Comparison of ENCODE assay signal across 17 cellular contexts in the genomic region with DNA sequence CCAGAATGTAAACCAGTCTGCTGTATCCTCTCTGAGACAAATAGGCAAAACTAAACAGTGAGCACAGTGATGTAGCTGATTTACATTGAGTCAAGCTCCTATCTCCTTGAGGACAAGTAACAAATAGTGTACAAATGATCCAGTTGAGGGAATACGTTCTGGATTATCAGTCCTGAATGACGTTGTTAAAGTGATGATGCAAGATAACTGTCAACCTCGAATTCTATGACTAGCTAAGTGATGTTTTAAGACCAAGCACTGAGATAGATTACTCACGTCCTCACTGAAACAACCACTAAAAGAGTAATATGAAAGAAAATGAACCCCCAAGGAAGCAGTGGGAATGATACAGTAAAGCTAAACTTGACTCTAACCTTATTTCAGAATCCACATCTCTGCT. TPM values are rescaled to one million over a fixed set of nuclear protein-coding genes. Genes with fewer than 3 reads are reported as not detected.
DNase-seq lines count a peak whose midpoint lies in the region; ATAC-seq, FAIRE-seq and TF ChIP-seq lines count a peak whose summit lies in the region.
"Had no signal": no experiment of that assay in that cellular context is flagged by ENCODE, and none has a peak within 500 bp of the region (broad histone marks: within the 10 kb centered on the region; RNA-seq: fewer than 3 reads in every experiment).

No MANE protein-coding gene starts in this region.

- peaks cover 2% of the 10 kb centered on the region for H3K9me1 ChIP-seq in K562 (ENCODE audit: control insufficient read depth, insufficient read depth, low read length)

- H3K4me1 ChIP-seq in HepG2 (ENCODE audit: insufficient read depth, low read length) (no peaks in the 10 kb centered on the region), right lobe of liver (no peaks in the 10 kb centered on the region), K562 (replicated peaks in 1 of 2; ENCODE audit: control insufficient read depth in 2 of 2, insufficient read depth in 2 of 2, low read length in 2 of 2) (peaks cover 10 to 22% of the 10 kb centered on the region in 2 experiments), vagina (no peaks in the 10 kb centered on the region)
- H3K4me1 ChIP-seq: BLaER1, Caco-2, HAP-1 had no signal

- CTCF ChIA-PET in HepG2 (lab: Yijun Ruan, JAX; ENCODE audit: low intra/inter-chr PET ratio, low total read pairs) = no interaction called here
- CTCF ChIA-PET in K562 (lab: Yijun Ruan, JAX; ENCODE audit: low intra/inter-chr PET ratio) = no interaction called here

- H3K27ac ChIP-seq in HepG2 (ENCODE audit: extremely low read length, insufficient read depth, low read length) (no peak overlapping the region), right lobe of liver (no peak overlapping the region), K562 (ENCODE audit: extremely low read depth, low read depth, low read length) (no peak overlapping the region), vagina (no peak overlapping the region)
- H3K27ac ChIP-seq: 22Rv1, BLaER1, HL-60, KMS-11 had no signal

- in situ Hi-C loops in HepG2 (cut with HindIII; ENCODE audit: extremely low pct_ligation_motif_present, low pct_unique_long_range_greater_than_20kb) (no loop called here), K562 (cut with MboI) (no loop called here)

- FAIRE-seq in HepG2 (lab: Jason Lieb, UNC) = no peak
- no peak for FAIRE-seq in K562 (lab: Jason Lieb, UNC)
- FAIRE-seq: GM12891 had no signal

- H4K20me1 ChIP-seq in HepG2 (ENCODE audit: insufficient read depth, low read length) (no peaks in the 10 kb centered on the region), K562 (replicated peaks; ENCODE audit: control insufficient read depth, insufficient read depth, low read length) (0 out of 2 replicates have a peak, but pooled peaks cover 6% of the 10 kb centered on the region)
- H4K20me1 ChIP-seq: BLaER1 had no signal

- no peak for TF ChIP-seq POLR2A in HepG2 (IDR thresholded peaks at IDR 0.05; ENCODE audit: insufficient read depth in 1 of 2, low read depth in 2 of 2, low read length in 2 of 2)
- TF ChIP-seq POLR2A in right lobe of liver (IDR thresholded peaks at IDR 0.05) = no peak
- no peak for TF ChIP-seq POLR2A in K562 (conservative IDR thresholded peaks at IDR 0.05)
- no peak for TF ChIP-seq POLR2A in vagina (IDR thresholded peaks at IDR 0.05)

- peaks cover 14 to 61% of the 10 kb centered on the region in 2 experiments for H3K36me3 ChIP-seq in HepG2 (replicated peaks in 1 of 2; ENCODE audit: control insufficient read depth in 1 of 2, insufficient read depth in 2 of 2, low read length in 2 of 2)
- peaks cover 0 to 27% (median 8%) of the 10 kb centered on the region in 4 donors for H3K36me3 ChIP-seq in right lobe of liver
- peaks cover 85% of the 10 kb centered on the region for H3K36me3 ChIP-seq in K562 (ENCODE audit: control insufficient read depth, insufficient read depth, low read length)
- peaks cover 0 to 39% of the 10 kb centered on the region in 2 donors for H3K36me3 ChIP-seq in vagina

- no peaks in the 10 kb centered on the region for H3K27me3 Mint-ChIP-seq in activated T-cell treated with anti-CD3 and anti-CD28 coated beads, Interleukin-2, amount 50 U/mL, for 24 hours
- H3K27me3 Mint-ChIP-seq: CD8-positive, alpha-beta memory T cell; IgD-negative memory B cell had no signal

- H3K9me3 ChIP-seq in HepG2 (ENCODE audit: low read length) (no peaks in the 10 kb centered on the region), right lobe of liver (no peaks in the 10 kb centered on the region), K562 (replicated peaks; ENCODE audit: control insufficient read depth, insufficient read depth, low read depth, low read length) (no peaks in the 10 kb centered on the region), vagina (no peaks in the 10 kb centered on the region)
- H3K9me3 ChIP-seq: Caco-2, HAP-1 had no signal

- H2AFZ ChIP-seq in HepG2 (ENCODE audit: low read length) (no peak overlapping the region), K562 (ENCODE audit: low read depth, low read length) (no peak overlapping the region)

- H3K27me3 ChIP-seq in HepG2 (ENCODE audit: control insufficient read depth in 1 of 2, insufficient read depth in 2 of 2, low read length in 2 of 2) (no peaks in the 10 kb centered on the region), right lobe of liver (no peaks in the 10 kb centered on the region), K562 (ENCODE audit: control insufficient read depth in 2 of 2, insufficient read depth in 2 of 2, low read length in 2 of 2) (no peaks in the 10 kb centered on the region), vagina (no peaks in the 10 kb centered on the region)
- H3K27me3 ChIP-seq: BLaER1 had no signal

- BruUV-seq in HepG2 (replicated peaks; lab: Mats Ljungman, UMichigan) (no TSS peak), K562 (replicated peaks; lab: Mats Ljungman, UMichigan) (no TSS peak)

- H3K27ac Mint-ChIP-seq in stimulated activated effector memory CD8-positive, alpha-beta T cell treated with anti-CD3 and anti-CD28 coated beads, Interleukin-12 subunit alpha, Interleukin-12 subunit beta, amount 100 ng/mL, for 72 hours = peak overlapping the region; percentile 20
- no peak overlapping the region for H3K27ac Mint-ChIP-seq in activated T-cell treated with anti-CD3 and anti-CD28 coated beads, Interleukin-2, amount 50 U/mL, for 24 hours

- H3K9me3 Mint-ChIP-seq in stimulated activated effector memory CD8-positive, alpha-beta T cell treated with anti-CD3 and anti-CD28 coated beads, Interleukin-12 subunit alpha, Interleukin-12 subunit beta, amount 100 ng/mL, for 72 hours = no peaks in the 10 kb centered on the region
- H3K9me3 Mint-ChIP-seq in activated T-cell treated with anti-CD3 and anti-CD28 coated beads, Interleukin-2, amount 50 U/mL, for 24 hours = no peaks in the 10 kb centered on the region
- H3K9me3 Mint-ChIP-seq: CD8-positive, alpha-beta memory T cell; IgD-negative memory B cell had no signal

- no peaks in the 10 kb centered on the region for H3K4me1 Mint-ChIP-seq in stimulated activated effector memory CD8-positive, alpha-beta T cell treated with anti-CD3 and anti-CD28 coated beads, Interleukin-12 subunit alpha, Interleukin-12 subunit beta, amount 100 ng/mL, for 72 hours
- no peaks in the 10 kb centered on the region for H3K4me1 Mint-ChIP-seq in activated T-cell treated with anti-CD3 and anti-CD28 coated beads, Interleukin-2, amount 50 U/mL, for 24 hours (ENCODE audit: low read depth)
- H3K4me1 Mint-ChIP-seq: CD8-positive, alpha-beta memory T cell; IgD-negative memory B cell had no signal

- TF ChIP-seq EP300 in HepG2 (IDR thresholded peaks at IDR 0.05; ENCODE audit: low read depth in 2 of 2, low read length in 2 of 2) (no peak), HepG2 (CRISPR knock-in tag; IDR thresholded peaks at IDR 0.05; ENCODE audit: borderline replicate concordance) (no peak), K562 (IDR thresholded peaks at IDR 0.05; ENCODE audit: low read length) (no peak)

- no peak overlapping the region for H3K4me3 ChIP-seq in HepG2 (replicated peaks in 1 of 3; ENCODE audit: insufficient read depth in 1 of 3, low read depth in 2 of 3, low read length in 3 of 3)
- H3K4me3 ChIP-seq in right lobe of liver = no peak overlapping the region
- no peak overlapping the region for H3K4me3 ChIP-seq in K562
- no peak overlapping the region for H3K4me3 ChIP-seq in vagina
- H3K4me3 ChIP-seq: BLaER1, HAP-1 had no signal

- POLR2A ChIA-PET in HepG2 (lab: Yijun Ruan, JAX) = no interaction called here
- POLR2A ChIA-PET in K562 (lab: Yijun Ruan, JAX) = interaction anchor here (1.6 kb wide), 1 partner anchor 11 kb away, joined by 3 read pairs; no protein-coding TSS in a partner anchor

- TF ChIP-seq CTCF in HepG2 (CRISPR knock-in tag; IDR thresholded peaks at IDR 0.05) (no peak), right lobe of liver (IDR thresholded peaks at IDR 0.05) (no peak), K562 (IDR thresholded peaks at IDR 0.05 in 2 of 3, conservative IDR thresholded peaks at IDR 0.05 in 1 of 3; ENCODE audit: insufficient read depth in 2 of 3, low read depth in 1 of 3, low read length in 3 of 3) (no peak), vagina (IDR thresholded peaks at IDR 0.05) (no peak)

- H3K4me2 ChIP-seq in HepG2 (ENCODE audit: low read depth, low read length) (no peak overlapping the region), K562 (ENCODE audit: insufficient read depth, low read length) (no peak overlapping the region)
- H3K4me2 ChIP-seq: BLaER1, KMS-11 had no signal

- DNase-seq in HepG2 (ENCODE audit: low spot score) (no peak), right lobe of liver (no peak), K562 (ENCODE audit: extremely low read depth in 1 of 4, low spot score in 3 of 4) (no peak), vagina (ENCODE audit: extremely low spot score in 2 of 2) (no peak), NCI-H510A (lab: John Stamatoyannopoulos, UW) (no peak)
- DNase-seq in stimulated activated effector memory CD8-positive, alpha-beta T cell treated with anti-CD3 and anti-CD28 coated beads, Interleukin-12 subunit alpha, Interleukin-12 subunit beta, amount 100 ng/mL, for 72 hours (ENCODE audit: low spot score in 2 of 2) = no peak
- no peak for DNase-seq in activated T-cell treated with anti-CD3 and anti-CD28 coated beads, Interleukin-2, amount 50 U/mL, for 24 hours
- DNase-seq: Caco-2; CD8-positive, alpha-beta memory T cell; GOT3 had no signal

- ATAC-seq in HepG2 = no peak
- no peak for ATAC-seq in right lobe of liver
- ATAC-seq in K562 = no peak
- no peak for ATAC-seq in stimulated activated effector memory CD8-positive, alpha-beta T cell treated with anti-CD3 and anti-CD28 coated beads, Interleukin-12 subunit alpha, Interleukin-12 subunit beta, amount 100 ng/mL, for 72 hours

- H3K9ac ChIP-seq in HepG2 (ENCODE audit: insufficient read depth, low read depth, low read length) (no peak overlapping the region), K562 (ENCODE audit: insufficient read depth in 1 of 2, low read depth in 2 of 2, low read length in 2 of 2) (no peak overlapping the region)
- H3K9ac ChIP-seq: BLaER1, KMS-11 had no signal

- TF ChIP-seq RAD21 in HepG2 (CRISPR knock-in tag; IDR thresholded peaks at IDR 0.05) (no peak), K562 (CRISPR knock-in tag; conservative IDR thresholded peaks at IDR 0.05 in 1 of 2, IDR thresholded peaks at IDR 0.05 in 1 of 2) (no peak)

- H3K79me2 ChIP-seq in HepG2 (ENCODE audit: insufficient read depth, low read length) (no peaks in the 10 kb centered on the region), K562 (ENCODE audit: control insufficient read depth, insufficient read depth, low read length) (no peaks in the 10 kb centered on the region; the same call in 2 of the 3 replicates)

- WGBS in HepG2 (ENCODE audit: low lambda C conversion rate) = 90% methylated on average over 4 of the region's 4 CpGs
- WGBS in right lobe of liver (ENCODE audit: insufficient coverage, low coverage, low lambda C conversion rate, missing lambda C conversion rate) = 77% methylated on average over 4 of the region's 4 CpGs
- WGBS in K562 (ENCODE audit: insufficient coverage, low coverage, missing lambda C conversion rate) = 48% methylated on average over 4 of the region's 4 CpGs

- H3K36me3 Mint-ChIP-seq in stimulated activated effector memory CD8-positive, alpha-beta T cell treated with anti-CD3 and anti-CD28 coated beads, Interleukin-12 subunit alpha, Interleukin-12 subunit beta, amount 100 ng/mL, for 72 hours = peaks cover 56% of the 10 kb centered on the region
- H3K36me3 Mint-ChIP-seq in activated T-cell treated with anti-CD3 and anti-CD28 coated beads, Interleukin-2, amount 50 U/mL, for 24 hours (ENCODE audit: low read depth) = peaks cover 57% of the 10 kb centered on the region

- no peak overlapping the region for H3K4me3 Mint-ChIP-seq in stimulated activated effector memory CD8-positive, alpha-beta T cell treated with anti-CD3 and anti-CD28 coated beads, Interleukin-12 subunit alpha, Interleukin-12 subunit beta, amount 100 ng/mL, for 72 hours
- H3K4me3 Mint-ChIP-seq in activated T-cell treated with anti-CD3 and anti-CD28 coated beads, Interleukin-2, amount 50 U/mL, for 24 hours = no peak overlapping the region
- H3K4me3 Mint-ChIP-seq: CD8-positive, alpha-beta memory T cell; IgD-negative memory B cell had no signal

- intact Hi-C loops in HepG2 (cut with micrococcal nuclease; ENCODE audit: unreplicated experiment) = no loop called here
- intact Hi-C loops in right lobe of liver (cut with DNase I) = no loop called here
- intact Hi-C loops in K562 (cut with micrococcal nuclease) = no loop called here
- intact Hi-C loops in vagina (cut with DNase I) = no loop called here

RNA-seq across cellular contexts. Expression of a gene that starts 46.8 kb away (rescaled TPM):
- total RNA-seq in HepG2 (2016; rRNA removed; fragmentation: Illumina TruSeq; extraction: Trizol) = 55.3 and 69.4 TPM in 2 replicates
- total RNA-seq in HepG2 (2016; cell fraction: cytosol; rRNA removed; fragmentation: Illumina TruSeq; extraction: Trizol; ENCODE audit: low read depth) = 14.4 and 14.5 TPM in 2 replicates
- total RNA-seq in HepG2 (2016; cell fraction: insoluble cytoplasmic fraction; rRNA removed; fragmentation: Illumina TruSeq; extraction: Trizol) = 52.1 and 68.7 TPM in 2 replicates
- total RNA-seq in HepG2 (2016; cell fraction: membrane; rRNA removed; fragmentation: Illumina TruSeq; extraction: Trizol) = 26.1 and 32.5 TPM in 2 replicates
- total RNA-seq in HepG2 (2016; cell fraction: nucleus; rRNA removed; fragmentation: Illumina TruSeq; extraction: Trizol) = 75.8 and 81.7 TPM in 2 replicates
- polyA plus RNA-seq in HepG2 (2011; rRNA removed) = 15.2 and 18.9 TPM in 2 replicates
- 4.3 and 5.9 TPM in 2 replicates for polyA plus RNA-seq in HepG2 (2011; cell fraction: cytosol; rRNA removed)
- 26.5 and 26.6 TPM in 2 replicates for polyA plus RNA-seq in HepG2 (2011; cell fraction: nucleus; rRNA removed)
- 20.2 and 23.1 TPM in 2 replicates for polyA plus RNA-seq in HepG2 (2012)
- 1.1 and 1.3 TPM in 2 replicates for polyA plus RNA-seq in HepG2 (2016; cell fraction: cytosol; fragmentation: Illumina TruSeq; extraction: Trizol; ENCODE audit: low read depth)
- polyA plus RNA-seq in HepG2 (2016; cell fraction: insoluble cytoplasmic fraction; fragmentation: Illumina TruSeq; extraction: Trizol; ENCODE audit: low read depth) = 48.7 and 51.1 TPM in 2 replicates
- polyA plus RNA-seq in HepG2 (2016; cell fraction: membrane; fragmentation: Illumina TruSeq; extraction: Trizol; ENCODE audit: low read depth) = 3.5 and 3.7 TPM in 2 replicates
- polyA plus RNA-seq in HepG2 (2016; cell fraction: nucleus; fragmentation: Illumina TruSeq; extraction: Trizol; ENCODE audit: insufficient read depth, low read depth) = 95.1 and 101 TPM in 2 replicates
- polyA minus RNA-seq in HepG2 (2011; rRNA and poly(A)+ RNA removed; ENCODE audit: low replicate concordance) = 11.0 and 14.6 TPM in 2 replicates
- polyA minus RNA-seq in HepG2 (2011; cell fraction: cytosol; rRNA and poly(A)+ RNA removed) = 13.0 and 15.1 TPM in 2 replicates
- 65.0 and 69.2 TPM in 2 replicates for polyA minus RNA-seq in HepG2 (2011; cell fraction: nucleus; rRNA and poly(A)+ RNA removed)
- total RNA-seq in right lobe of liver = 10 to 100 TPM in 3 of 6 experiments, 1 to 10 TPM in 3; 8.1 to 14.4 (median 10.2) TPM
- 22.2 and 131 TPM in 2 replicates for total RNA-seq in K562 (2011; cell fraction: chromatin; rRNA removed; ENCODE audit: low replicate concordance)
- 10.0 and 22.6 TPM in 2 replicates for total RNA-seq in K562 (2011; cell fraction: nucleolus; rRNA removed)
- 41.6 and 60.6 TPM in 2 replicates for total RNA-seq in K562 (2011; cell fraction: nucleoplasm; rRNA removed)
- total RNA-seq in K562 (2014; rRNA removed) = 38.4 and 42.9 TPM in 2 replicates
- total RNA-seq in K562 (2014; rRNA removed; fragmentation: Illumina TruSeq; extraction: Trizol) = 71.1 and 84.3 TPM in 2 replicates
- 68.5 and 75.9 TPM in 2 replicates for total RNA-seq in K562 (2015; rRNA removed; fragmentation: Illumina TruSeq; extraction: Trizol)
- 46.6 and 51.5 TPM in 2 replicates for total RNA-seq in K562 (2021)
- polyA plus RNA-seq in K562 (2011; rRNA removed) = 34.3 and 47.7 TPM in 2 replicates
- polyA plus RNA-seq in K562 (2011; cell fraction: cytosol; rRNA removed) = 5.4 and 9.5 TPM in 2 replicates
- polyA plus RNA-seq in K562 (2011; cell fraction: nucleus; rRNA removed) = 29.0 and 39.5 TPM in 2 replicates
- 26.0 and 28.2 TPM in 2 replicates for polyA plus RNA-seq in K562 (2012)
- polyA plus RNA-seq in K562 (2014; fragmentation: Illumina TruSeq; extraction: Trizol) = 41.8 and 55.6 TPM in 2 replicates
- 10 to 100 TPM; 14.2 to 18.5 TPM for polyA plus RNA-seq in K562 (2014; fragmentation: Nextera tagmentation; extraction: Ambion mirVana)
- 41.1 and 44.1 TPM in 2 replicates for polyA plus RNA-seq in K562 (2014; rRNA removed)
- polyA minus RNA-seq in K562 (2011; rRNA and poly(A)+ RNA removed) = 87.7 and 95.2 TPM in 2 replicates
- polyA minus RNA-seq in K562 (2011; cell fraction: cytosol; rRNA and poly(A)+ RNA removed) = 15.2 and 27.7 TPM in 2 replicates
- polyA minus RNA-seq in K562 (2011; cell fraction: nucleus; rRNA and poly(A)+ RNA removed) = 34.5 and 60.3 TPM in 2 replicates
- total RNA-seq in vagina = 33.6 TPM

RNA-seq across cellular contexts. Expression of a gene that starts 47.1 kb away (rescaled TPM):
- 26.6 and 27.1 TPM in 2 replicates for total RNA-seq in HepG2 (2016; rRNA removed; fragmentation: Illumina TruSeq; extraction: Trizol)
- 6.3 and 9.4 TPM in 2 replicates for total RNA-seq in HepG2 (2016; cell fraction: cytosol; rRNA removed; fragmentation: Illumina TruSeq; extraction: Trizol; ENCODE audit: low read depth)
- total RNA-seq in HepG2 (2016; cell fraction: insoluble cytoplasmic fraction; rRNA removed; fragmentation: Illumina TruSeq; extraction: Trizol) = 24.5 and 28.9 TPM in 2 replicates
- total RNA-seq in HepG2 (2016; cell fraction: membrane; rRNA removed; fragmentation: Illumina TruSeq; extraction: Trizol) = 8.2 and 8.3 TPM in 2 replicates
- total RNA-seq in HepG2 (2016; cell fraction: nucleus; rRNA removed; fragmentation: Illumina TruSeq; extraction: Trizol) = 58.4 and 73.8 TPM in 2 replicates
- polyA plus RNA-seq in HepG2 (2011; rRNA removed) = 5.1 and 9.9 TPM in 2 replicates
- polyA plus RNA-seq in HepG2 (2011; cell fraction: cytosol; rRNA removed) = 1.2 and 2.0 TPM in 2 replicates
- 16.1 and 23.1 TPM in 2 replicates for polyA plus RNA-seq in HepG2 (2011; cell fraction: nucleus; rRNA removed)
- polyA plus RNA-seq in HepG2 (2012) = 3.2 and 7.3 TPM in 2 replicates
- 0.68 and 1.1 TPM in 2 replicates for polyA plus RNA-seq in HepG2 (2016; cell fraction: cytosol; fragmentation: Illumina TruSeq; extraction: Trizol; ENCODE audit: low read depth)
- 10.0 and 11.1 TPM in 2 replicates for polyA plus RNA-seq in HepG2 (2016; cell fraction: insoluble cytoplasmic fraction; fragmentation: Illumina TruSeq; extraction: Trizol; ENCODE audit: low read depth)
- polyA plus RNA-seq in HepG2 (2016; cell fraction: membrane; fragmentation: Illumina TruSeq; extraction: Trizol; ENCODE audit: low read depth) = 1.7 and 1.9 TPM in 2 replicates
- 81.4 and 82.6 TPM in 2 replicates for polyA plus RNA-seq in HepG2 (2016; cell fraction: nucleus; fragmentation: Illumina TruSeq; extraction: Trizol; ENCODE audit: insufficient read depth, low read depth)
- polyA minus RNA-seq in HepG2 (2011; rRNA and poly(A)+ RNA removed; ENCODE audit: low replicate concordance) = 19.6 and 33.5 TPM in 2 replicates
- 4.2 and 8.8 TPM in 2 replicates for polyA minus RNA-seq in HepG2 (2011; cell fraction: cytosol; rRNA and poly(A)+ RNA removed)
- polyA minus RNA-seq in HepG2 (2011; cell fraction: nucleus; rRNA and poly(A)+ RNA removed) = 96.2 and 125 TPM in 2 replicates
- total RNA-seq in right lobe of liver = 10 to 100 TPM in 1 of 6 experiments, 1 to 10 TPM in 5; 6.0 to 15.6 (median 6.5) TPM
- total RNA-seq in K562 (2011; cell fraction: chromatin; rRNA removed; ENCODE audit: low replicate concordance) = 54.2 and 126 TPM in 2 replicates
- 30.7 and 42.2 TPM in 2 replicates for total RNA-seq in K562 (2011; cell fraction: nucleolus; rRNA removed)
- total RNA-seq in K562 (2011; cell fraction: nucleoplasm; rRNA removed) = 75.7 and 127 TPM in 2 replicates
- total RNA-seq in K562 (2014; rRNA removed) = 17.7 and 21.4 TPM in 2 replicates
- 32.6 and 38.2 TPM in 2 replicates for total RNA-seq in K562 (2014; rRNA removed; fragmentation: Illumina TruSeq; extraction: Trizol)
- 34.0 and 36.8 TPM in 2 replicates for total RNA-seq in K562 (2015; rRNA removed; fragmentation: Illumina TruSeq; extraction: Trizol)
- total RNA-seq in K562 (2021) = 28.2 and 29.7 TPM in 2 replicates
- 28.6 and 39.7 TPM in 2 replicates for polyA plus RNA-seq in K562 (2011; rRNA removed)
- 4.4 and 9.8 TPM in 2 replicates for polyA plus RNA-seq in K562 (2011; cell fraction: cytosol; rRNA removed)
- polyA plus RNA-seq in K562 (2011; cell fraction: nucleus; rRNA removed) = 60.0 and 68.3 TPM in 2 replicates
- polyA plus RNA-seq in K562 (2012) = 9.5 and 10.5 TPM in 2 replicates
- polyA plus RNA-seq in K562 (2014; fragmentation: Illumina TruSeq; extraction: Trizol) = 24.1 and 24.5 TPM in 2 replicates
- 10 to 100 TPM in 1 of 2 experiments, 1 to 10 TPM in 1; 8.6 to 12.4 TPM for polyA plus RNA-seq in K562 (2014; fragmentation: Nextera tagmentation; extraction: Ambion mirVana)
- 16.5 and 21.6 TPM in 2 replicates for polyA plus RNA-seq in K562 (2014; rRNA removed)
- polyA minus RNA-seq in K562 (2011; rRNA and poly(A)+ RNA removed) = 73.5 and 79.8 TPM in 2 replicates
- polyA minus RNA-seq in K562 (2011; cell fraction: cytosol; rRNA and poly(A)+ RNA removed) = 14.7 and 19.9 TPM in 2 replicates
- polyA minus RNA-seq in K562 (2011; cell fraction: nucleus; rRNA and poly(A)+ RNA removed) = 95.6 and 125 TPM in 2 replicates
- 9.6 TPM for total RNA-seq in vagina
